12 cellular contexts compared by ENCODE assay signal in the genomic region with DNA sequence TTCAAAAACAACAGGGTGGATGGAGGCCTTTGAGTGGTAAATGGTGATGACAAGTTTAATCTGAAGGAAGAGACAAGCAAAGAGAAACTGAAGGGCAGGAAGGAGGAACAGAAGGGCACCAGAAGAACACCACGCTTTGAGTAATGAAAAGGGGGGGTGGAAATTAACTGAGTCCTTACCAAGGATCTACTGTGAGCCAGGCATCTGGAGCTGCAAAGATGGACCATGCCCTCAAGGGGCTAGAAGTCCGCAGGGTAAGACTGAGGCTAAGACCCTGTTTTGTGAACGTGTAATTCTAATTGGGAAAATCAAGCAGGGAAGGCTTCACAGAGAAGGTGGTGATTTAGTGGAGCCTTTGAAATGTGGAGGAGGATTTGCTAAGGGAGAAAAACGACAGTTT. TPM values are rescaled to one million over a fixed set of nuclear protein-coding genes. Genes with fewer than 3 reads are reported as not detected.
A peak's percentile ranks its signal among the peaks of the same experiment; 100 is the strongest.
DNase-seq lines count a peak whose midpoint lies in the region; ATAC-seq, FAIRE-seq and TF ChIP-seq lines count a peak whose summit lies in the region.
"Had no signal": no experiment of that assay in that cellular context is flagged by ENCODE, and none has a peak within 500 bp of the region (broad histone marks: within the 10 kb centered on the region; RNA-seq: fewer than 3 reads in every experiment).

No MANE protein-coding gene starts in this region.

- H3K36me3 ChIP-seq in keratinocyte (ENCODE audit: control insufficient read depth in 2 of 2, extremely low read depth in 1 of 2, insufficient read depth in 2 of 2, low read length in 2 of 2) = no peaks in the 10 kb centered on the region
- H3K36me3 ChIP-seq in uterus = no peaks in the 10 kb centered on the region
- H3K36me3 ChIP-seq: ovary had no signal

- H3K4me1 Mint-ChIP-seq in stimulated activated naive CD8-positive, alpha-beta T cell treated with anti-CD3 and anti-CD28 coated beads, Interleukin-15, Interleukin-2, amounts not matched to agents 100 ng/mL and 50 ng/mL, for 24 hours (ENCODE audit: low read depth) = peaks cover 22% of the 10 kb centered on the region
- H3K4me1 Mint-ChIP-seq in activated naive CD8-positive, alpha-beta T cell treated with anti-CD3 and anti-CD28 coated beads, Interleukin-2, amount 10 ng/mL, durations not matched to agents 7 days and 5 days = peaks cover 20% of the 10 kb centered on the region
- peaks cover 22% of the 10 kb centered on the region for H3K4me1 Mint-ChIP-seq in CD14-positive monocyte

- no peak overlapping the region for H3K4me3 ChIP-seq in keratinocyte (ENCODE audit: control insufficient read depth in 2 of 3, extremely low read depth in 1 of 3, insufficient read depth in 2 of 3, low read depth in 1 of 3, low read length in 3 of 3)
- H3K4me3 ChIP-seq in uterus = no peak overlapping the region

- POLR2A ChIA-PET in activated naive CD8-positive, alpha-beta T cell treated with anti-CD3 and anti-CD28 coated beads, Interleukin-2, amount 10 ng/mL, durations not matched to agents 7 days and 5 days (lab: Charles Lee) = interaction anchor here (0.9 to 2.6 kb wide), 2 partner anchors 11 to 19 kb away, joined by 6 to 19 read pairs; no protein-coding TSS in a partner anchor

- peak overlapping the region; percentile 65 for H3K4me3 Mint-ChIP-seq in stimulated activated naive CD8-positive, alpha-beta T cell treated with anti-CD3 and anti-CD28 coated beads, Interleukin-15, Interleukin-2, amounts not matched to agents 100 ng/mL and 50 ng/mL, for 24 hours
- H3K4me3 Mint-ChIP-seq in activated naive CD8-positive, alpha-beta T cell treated with anti-CD3 and anti-CD28 coated beads, Interleukin-2, amount 10 ng/mL, durations not matched to agents 7 days and 5 days = peak overlapping the region; percentile 93
- H3K4me3 Mint-ChIP-seq in CD14-positive monocyte = no peak overlapping the region

- no peaks in the 10 kb centered on the region for H3K36me3 Mint-ChIP-seq in stimulated activated naive CD8-positive, alpha-beta T cell treated with anti-CD3 and anti-CD28 coated beads, Interleukin-15, Interleukin-2, amounts not matched to agents 100 ng/mL and 50 ng/mL, for 24 hours (ENCODE audit: low read depth)
- H3K36me3 Mint-ChIP-seq in activated naive CD8-positive, alpha-beta T cell treated with anti-CD3 and anti-CD28 coated beads, Interleukin-2, amount 10 ng/mL, durations not matched to agents 7 days and 5 days = no peaks in the 10 kb centered on the region
- peaks cover 0 to 2% of the 10 kb centered on the region in 2 donors for H3K36me3 Mint-ChIP-seq in CD14-positive monocyte

- peaks cover 6% of the 10 kb centered on the region for H3K79me2 ChIP-seq in keratinocyte (ENCODE audit: control insufficient read depth, insufficient read depth, low read length)

- TF ChIP-seq POLR2A in uterus (IDR thresholded peaks at IDR 0.05) = no peak

- no peak overlapping the region for H3K27ac ChIP-seq in keratinocyte (ENCODE audit: control insufficient read depth, insufficient read depth, low read length)
- peak overlapping the region; percentile 69 to 82 for H3K27ac ChIP-seq in uterus
- H3K27ac ChIP-seq: KMS-11, ovary had no signal

- no peaks in the 10 kb centered on the region for H3K27me3 Mint-ChIP-seq in stimulated activated naive CD8-positive, alpha-beta T cell treated with anti-CD3 and anti-CD28 coated beads, Interleukin-15, Interleukin-2, amounts not matched to agents 100 ng/mL and 50 ng/mL, for 24 hours
- H3K27me3 Mint-ChIP-seq in activated naive CD8-positive, alpha-beta T cell treated with anti-CD3 and anti-CD28 coated beads, Interleukin-2, amount 10 ng/mL, durations not matched to agents 7 days and 5 days = no peaks in the 10 kb centered on the region
- peaks cover 2 to 9% (median 7%) of the 10 kb centered on the region in 3 donors for H3K27me3 Mint-ChIP-seq in CD14-positive monocyte (ENCODE audit: low read depth in 3 of 3)

- dilution Hi-C loops in keratinocyte (cut with MboI; ENCODE audit: extremely low pct_ligation_motif_present, low sequenced_read_pairs) = no loop called here

- no peaks in the 10 kb centered on the region for H4K20me1 ChIP-seq in keratinocyte (ENCODE audit: control insufficient read depth, extremely low read depth, insufficient read depth, low read length)

- no peak for DNase-seq in stimulated activated naive CD8-positive, alpha-beta T cell treated with anti-CD3 and anti-CD28 coated beads, Interleukin-15, Interleukin-2, amounts not matched to agents 100 U/mL and 50 U/mL, for 24 hours
- DNase-seq in activated naive CD8-positive, alpha-beta T cell treated with anti-CD3 and anti-CD28 coated beads, Interleukin-2, amount 10 ng/mL, durations not matched to agents 7 days and 5 days = no peak
- no peak for DNase-seq in keratinocyte (ENCODE audit: low read depth, low spot score)
- no peak for DNase-seq in uterus
- no peak for DNase-seq in NCI-H524 treated with DMSO at 0.1 percent for 48 hours (lab: John Stamatoyannopoulos, UW)
- no peak for DNase-seq in CD14-positive monocyte (ENCODE audit: low spot score)
- no peak for DNase-seq in Ammon's horn (ENCODE audit: low spot score)
- DNase-seq: activated CD4-positive, CD25-positive, alpha-beta regulatory T cell; hippocampal formation had no signal

- FAIRE-seq in keratinocyte (lab: Jason Lieb, UNC) = no peak

- H3K9me3 Mint-ChIP-seq in stimulated activated naive CD8-positive, alpha-beta T cell treated with anti-CD3 and anti-CD28 coated beads, Interleukin-15, Interleukin-2, amounts not matched to agents 100 ng/mL and 50 ng/mL, for 24 hours = no peaks in the 10 kb centered on the region
- no peaks in the 10 kb centered on the region for H3K9me3 Mint-ChIP-seq in activated naive CD8-positive, alpha-beta T cell treated with anti-CD3 and anti-CD28 coated beads, Interleukin-2, amount 10 ng/mL, durations not matched to agents 7 days and 5 days
- peaks cover 0 to 2% (median 0%) of the 10 kb centered on the region in 7 donors for H3K9me3 Mint-ChIP-seq in CD14-positive monocyte

- ATAC-seq in stimulated activated naive CD8-positive, alpha-beta T cell treated with anti-CD3 and anti-CD28 coated beads, Interleukin-15, Interleukin-2, amounts not matched to agents 100 U/mL and 50 U/mL, for 24 hours = no peak
- ATAC-seq in activated naive CD8-positive, alpha-beta T cell treated with anti-CD3 and anti-CD28 coated beads, Interleukin-2, amount 10 ng/mL, durations not matched to agents 7 days and 5 days (ENCODE audit: low read depth) = no peak

- H3K9me1 ChIP-seq in keratinocyte (ENCODE audit: control insufficient read depth, extremely low read depth, insufficient read depth, low read length) = no peaks in the 10 kb centered on the region

- H3K9me3 ChIP-seq in keratinocyte (ENCODE audit: control insufficient read depth, low read depth, low read length) (no peaks in the 10 kb centered on the region), uterus (no peaks in the 10 kb centered on the region)
- H3K9me3 ChIP-seq: ovary had no signal

- TF ChIP-seq CTCF in keratinocyte (optimal IDR thresholded peaks at IDR 0.05 in 1 of 3, IDR thresholded peaks at IDR 0.05 in 1 of 3, conservative IDR thresholded peaks at IDR 0.05 in 1 of 3; ENCODE audit: extremely low read depth in 1 of 3, insufficient read depth in 2 of 3, low read length in 3 of 3) (no peak), uterus (IDR thresholded peaks at IDR 0.05) (no peak), CD14-positive monocyte (IDR thresholded peaks at IDR 0.05) (no peak)

- peak overlapping the region; percentile 98 for H3K4me2 ChIP-seq in keratinocyte (ENCODE audit: control insufficient read depth, extremely low read depth, insufficient read depth, low read depth, low read length)

- intact Hi-C loops in uterus (cut with DNase I; ENCODE audit: low total_unique reads) (no loop called here), CD14-positive monocyte (cut with micrococcal nuclease) (no loop called here)

- peak overlapping the region; percentile 69 for H3K9ac ChIP-seq in keratinocyte (ENCODE audit: control insufficient read depth, extremely low read depth, insufficient read depth, low read length)
- H3K9ac ChIP-seq: KMS-11 had no signal

- peak overlapping the region; percentile 9 for H3K27ac Mint-ChIP-seq in stimulated activated naive CD8-positive, alpha-beta T cell treated with anti-CD3 and anti-CD28 coated beads, Interleukin-15, Interleukin-2, amounts not matched to agents 100 ng/mL and 50 ng/mL, for 24 hours
- peak overlapping the region; percentile 65 for H3K27ac Mint-ChIP-seq in activated naive CD8-positive, alpha-beta T cell treated with anti-CD3 and anti-CD28 coated beads, Interleukin-2, amount 10 ng/mL, durations not matched to agents 7 days and 5 days
- H3K27ac Mint-ChIP-seq in CD14-positive monocyte = peak overlapping the region in 1 of 7 donors; percentile 22

- H3K27me3 ChIP-seq in keratinocyte (ENCODE audit: control insufficient read depth, extremely low read depth, insufficient read depth, low read length) (no peaks in the 10 kb centered on the region), uterus (no peaks in the 10 kb centered on the region)
- H3K27me3 ChIP-seq: ovary had no signal

- H3K4me1 ChIP-seq in keratinocyte (ENCODE audit: control insufficient read depth, extremely low read depth, insufficient read depth, low read length) (peaks cover 16% of the 10 kb centered on the region), uterus (no peaks in the 10 kb centered on the region)

- no peak overlapping the region for H2AFZ ChIP-seq in keratinocyte (ENCODE audit: control insufficient read depth, low read length)

RNA-seq across cellular contexts. Expression of gene NDRG3, which starts 1.6 kb away (rescaled TPM):
- 10 to 100 TPM; 34.3 to 35.5 TPM for total RNA-seq in activated naive CD8-positive, alpha-beta T cell treated with anti-CD3 and anti-CD28 coated beads, Interleukin-2, amount 10 ng/mL, durations not matched to agents 7 days and 5 days
- polyA plus RNA-seq in keratinocyte (36.2 to 52.3 TPM (median 44.1 TPM) in 3 replicates), CD14-positive monocyte (10 to 100 TPM; 21.7 to 23.2 TPM)
- polyA plus RNA-seq in keratinocyte (2011; ENCODE audit: low read depth) = 3.0 TPM
- 39.3 and 55.9 TPM in 2 replicates for polyA plus RNA-seq in keratinocyte (2011; cell fraction: cytosol; rRNA removed)
- polyA plus RNA-seq in keratinocyte (2011; cell fraction: nucleus; rRNA removed) = 35.0 and 36.4 TPM in 2 replicates
- polyA plus RNA-seq in keratinocyte (2012; ENCODE audit: low replicate concordance) = 8.6 and 32.2 TPM in 2 replicates
- 37.1 to 46.3 TPM (median 45.2 TPM) in 3 replicates for polyA minus RNA-seq in keratinocyte
- 28.4 TPM for polyA minus RNA-seq in keratinocyte (2011; cell fraction: cytosol; rRNA and poly(A)+ RNA removed)
- 12.1 and 25.3 TPM in 2 replicates for polyA minus RNA-seq in keratinocyte (2011; cell fraction: nucleus; rRNA and poly(A)+ RNA removed)
- 10 to 100 TPM; 17.9 to 35.0 (median 29.6) TPM for total RNA-seq in uterus

RNA-seq across cellular contexts. Expression of gene DSN1, which starts 29.3 kb away (rescaled TPM):
- total RNA-seq in activated naive CD8-positive, alpha-beta T cell treated with anti-CD3 and anti-CD28 coated beads, Interleukin-2, amount 10 ng/mL, durations not matched to agents 7 days and 5 days = 10 to 100 TPM; 32.2 to 32.4 TPM
- polyA plus RNA-seq in keratinocyte = 6.6 to 12.7 TPM (median 9.9 TPM) in 3 replicates
- polyA plus RNA-seq in keratinocyte (2011; ENCODE audit: low read depth) = 3.8 TPM
- 4.4 and 7.8 TPM in 2 replicates for polyA plus RNA-seq in keratinocyte (2011; cell fraction: cytosol; rRNA removed)
- polyA plus RNA-seq in keratinocyte (2011; cell fraction: nucleus; rRNA removed) = 9.3 and 10.0 TPM in 2 replicates
- 4.4 and 8.1 TPM in 2 replicates for polyA plus RNA-seq in keratinocyte (2012; ENCODE audit: low replicate concordance)
- polyA minus RNA-seq in keratinocyte = 1.8 to 6.7 TPM (median 4.6 TPM) in 3 replicates
- polyA minus RNA-seq in keratinocyte (2011; cell fraction: cytosol; rRNA and poly(A)+ RNA removed) = 4.6 TPM
- polyA minus RNA-seq in keratinocyte (2011; cell fraction: nucleus; rRNA and poly(A)+ RNA removed) = 3.4 and 6.8 TPM in 2 replicates
- total RNA-seq in uterus = 10 to 100 TPM in 1 of 4 donors, 1 to 10 TPM in 2, under 1 TPM in 1; 0.29 to 24.3 (median 3.2) TPM
- polyA plus RNA-seq in CD14-positive monocyte = 1 to 10 TPM; 5.1 to 5.2 TPM

Comparison
In these comparisons a context has a peak if more than half of its experiments do, and no peak if none do; other contexts are left out.
1. H3K4me3 Mint-ChIP-seq: peak in stimulated activated naive CD8-positive, alpha-beta T cell treated with anti-CD3 and anti-CD28 coated beads, Interleukin-15, Interleukin-2, amounts not matched to agents 100 ng/mL and 50 ng/mL, for 24 hours (single experiment) and activated naive CD8-positive, alpha-beta T cell treated with anti-CD3 and anti-CD28 coated beads, Interleukin-2, amount 10 ng/mL, durations not matched to agents 7 days and 5 days (single experiment); none in CD14-positive monocyte (0 of 2).